3 cellular contexts compared by ENCODE assay signal in the genomic region with DNA sequence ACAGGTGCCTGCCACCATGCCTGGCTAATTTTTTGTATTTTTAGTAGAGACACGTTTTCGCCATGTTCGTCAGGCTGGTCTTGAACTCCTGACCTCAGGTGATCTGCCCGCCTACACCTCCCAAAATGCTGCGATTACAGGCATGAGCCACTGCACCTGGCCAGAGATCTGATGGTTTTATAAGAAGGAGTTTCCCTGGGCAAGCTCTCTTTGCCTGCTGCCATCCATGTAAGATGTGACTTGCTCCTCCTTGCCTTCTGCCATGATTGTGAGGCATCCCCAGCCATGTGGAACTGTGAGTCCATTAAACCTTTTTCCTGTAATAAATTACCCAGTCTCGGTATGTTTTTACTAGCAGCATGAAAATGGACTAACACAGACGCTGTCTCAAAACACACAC.
A peak's percentile ranks its signal among the peaks of the same experiment; 100 is the strongest.
TF ChIP-seq lines count a peak whose summit lies in the region.

No MANE protein-coding gene starts in this region.

TF ChIP-seq in HEK293, 187 proteins besides CTCF, POLR2A, EP300 and RAD21:
- TF ChIP-seq SETDB1 (IDR thresholded peaks at IDR 0.05; ENCODE audit: insufficient read length, low read length) = peak; percentile 53
TF ChIP-seq in HEK293: peak in this region for 1; not testable (repeated sequence) for 186.

TF ChIP-seq in K562, 482 proteins besides CTCF, POLR2A, EP300 and RAD21:
- TF ChIP-seq ZNF431 (CRISPR knock-in tag; IDR thresholded peaks at IDR 0.05) = peak; percentile 100
- peak; percentile 29; the same call in 1 of the 2 replicates for TF ChIP-seq TRIM28 (IDR thresholded peaks at IDR 0.05)
- TF ChIP-seq ZFP36 (IDR thresholded peaks at IDR 0.05; ENCODE audit: low read depth, low read length, partially characterized antibody) = peak; percentile 13
- 0 out of 4 replicates have a peak, but pooled peaks of 1 of the 2 experiments have one; percentile 33 for TF ChIP-seq TRIM24 (IDR thresholded peaks at IDR 0.05)

TF ChIP-seq in HepG2, 621 proteins besides CTCF, POLR2A, EP300 and RAD21:
- TF ChIP-seq ZNF431 (CRISPR knock-in tag; IDR thresholded peaks at IDR 0.05; ENCODE audit: borderline replicate concordance, low read depth) = peak; percentile 87; the same call in 1 of the 2 replicates
